In the genomic region with DNA sequence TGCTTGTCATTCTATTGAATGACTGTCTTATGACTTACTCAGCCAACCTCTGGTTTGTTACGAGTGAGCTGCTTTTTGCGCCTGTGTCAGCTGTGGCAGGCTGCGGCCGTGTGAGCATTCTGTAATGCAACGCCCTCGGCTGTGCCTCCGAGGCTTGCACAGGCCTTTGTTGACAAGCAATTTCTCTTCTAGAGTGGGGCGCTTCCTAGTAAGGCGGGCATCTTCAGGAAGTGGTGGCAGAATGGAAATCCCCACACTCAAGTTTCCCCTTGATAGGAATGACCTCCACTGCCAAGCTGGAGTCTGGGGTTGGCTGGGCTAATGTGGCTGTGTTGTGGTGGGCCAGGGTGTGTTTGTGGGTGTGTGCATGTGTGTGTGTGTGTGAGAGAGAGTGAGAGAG, we compare ENCODE assay signal across 9 cellular contexts. TPM values are rescaled to one million over a fixed set of nuclear protein-coding genes. Genes with fewer than 3 reads are reported as not detected.
DNase-seq lines count a peak whose midpoint lies in the region; ATAC-seq and TF ChIP-seq lines count a peak whose summit lies in the region.
"Had no signal": no experiment of that assay in that cellular context is flagged by ENCODE, and none has a peak within 500 bp of the region (broad histone marks: within the 10 kb centered on the region; RNA-seq: fewer than 3 reads in every experiment).

No MANE protein-coding gene starts in this region.

- TF ChIP-seq POLR2A in heart left ventricle (IDR thresholded peaks at IDR 0.05), result no peak

- H3K27ac Mint-ChIP-seq in activated CD4-positive, alpha-beta T cell treated with anti-CD3 and anti-CD28 coated beads for 36 hours, result peak overlapping the region; percentile 14

- H3K4me1 Mint-ChIP-seq in activated CD4-positive, alpha-beta T cell treated with anti-CD3 and anti-CD28 coated beads for 36 hours, result peaks cover 17% of the 10 kb centered on the region

- TF ChIP-seq CTCF in heart left ventricle (IDR thresholded peaks at IDR 0.05) (no peak), left ventricle myocardium inferior (IDR thresholded peaks at IDR 0.05; ENCODE audit: borderline replicate concordance) (no peak)

- H3K27me3 ChIP-seq in heart left ventricle (no peaks in the 10 kb centered on the region), left ventricle myocardium inferior (ENCODE audit: low read depth) (no peaks in the 10 kb centered on the region)

- peaks cover 0 to 9% (median 0%) of the 10 kb centered on the region in 12 donors for H3K9me3 ChIP-seq in heart left ventricle
- H3K9me3 ChIP-seq in left ventricle myocardium inferior (replicated peaks), result peaks cover 14% of the 10 kb centered on the region

- H3K4me3 ChIP-seq in heart left ventricle (no peak overlapping the region), left ventricle myocardium inferior (no peak overlapping the region)
- H3K4me3 ChIP-seq: PC-9 had no signal

- no peaks in the 10 kb centered on the region for H3K9me3 Mint-ChIP-seq in activated CD4-positive, alpha-beta T cell treated with anti-CD3 and anti-CD28 coated beads for 36 hours (ENCODE audit: low read depth)

- CTCF ChIA-PET in activated CD4-positive, alpha-beta T cell treated with anti-CD3 and anti-CD28 coated beads for 36 hours (lab: Charles Lee), result no interaction called here

- WGBS in heart left ventricle, 4 donors, result 69 to 76% (median 74%) methylated on average over 9 of the region's 9 CpGs

- no peaks in the 10 kb centered on the region for H3K36me3 Mint-ChIP-seq in activated CD4-positive, alpha-beta T cell treated with anti-CD3 and anti-CD28 coated beads for 36 hours (ENCODE audit: low read depth)

- intact Hi-C loops in activated CD4-positive, alpha-beta T cell treated with anti-CD3 and anti-CD28 coated beads for 36 hours (cut with DNase I, micrococcal nuclease), result loop anchor here in 1 of 2 experiments (2.0 kb wide), 1 partner anchor 39 kb away; the partner anchor contains the start of gene MRPS33
- intact Hi-C loops in heart left ventricle (cut with DNase I), result no loop called here
- intact Hi-C loops in left ventricle myocardium inferior (cut with micrococcal nuclease), result no loop called here

- H3K4me1 ChIP-seq in heart left ventricle, result no peaks in the 10 kb centered on the region
- no peaks in the 10 kb centered on the region for H3K4me1 ChIP-seq in left ventricle myocardium inferior

- no peaks in the 10 kb centered on the region for H3K36me3 ChIP-seq in heart left ventricle
- H3K36me3 ChIP-seq in left ventricle myocardium inferior, result no peaks in the 10 kb centered on the region

- no peak overlapping the region for H3K27ac ChIP-seq in heart left ventricle
- H3K27ac ChIP-seq in left ventricle myocardium inferior (replicated peaks), result no peak overlapping the region
- H3K27ac ChIP-seq: PC-9 had no signal

- DNase-seq in activated CD4-positive, alpha-beta T cell treated with anti-CD3 and anti-CD28 coated beads for 36 hours, result peak; percentile 71
- no peak for DNase-seq in activated CD4-positive, alpha-beta T cell treated with anti-CD3 and anti-CD28 coated beads for 1 hour
- DNase-seq in activated CD8-positive, alpha-beta memory T cell treated with anti-CD3 and anti-CD28 coated beads for 48 hours (ENCODE audit: low read depth in 2 of 3, low spot score in 2 of 3), result peak; percentile 4 to 30 (median 15)
- peak; percentile 56 for DNase-seq in kidney glomerular epithelial cell (lab: John Stamatoyannopoulos, UW)
- no peak for DNase-seq in COR-L47 (lab: John Stamatoyannopoulos, UW)
- DNase-seq in heart left ventricle, result no peak
- DNase-seq in left ventricle myocardium inferior, result no peak
- DNase-seq: PC-9 had no signal

- no peak overlapping the region for H3K4me3 Mint-ChIP-seq in activated CD4-positive, alpha-beta T cell treated with anti-CD3 and anti-CD28 coated beads for 36 hours

- POLR2A ChIA-PET in activated CD4-positive, alpha-beta T cell treated with anti-CD3 and anti-CD28 coated beads for 36 hours (lab: Charles Lee), result interaction anchor here (0.6 kb wide), 1 partner anchor 498 kb away, joined by 3 read pairs; the partner anchor contains the start of gene AGK

- ATAC-seq in activated CD4-positive, alpha-beta T cell treated with anti-CD3 and anti-CD28 coated beads for 36 hours, result peak; percentile 94
- no peak for ATAC-seq in GM18502 (IDR thresholded peaks at IDR 0.05; ENCODE audit: poor library complexity, unreplicated experiment)
- no peak for ATAC-seq in heart left ventricle

- peaks cover 4% of the 10 kb centered on the region for H3K27me3 Mint-ChIP-seq in activated CD4-positive, alpha-beta T cell treated with anti-CD3 and anti-CD28 coated beads for 36 hours

RNA-seq across cellular contexts. Expression of gene TMEM178B, which starts 20.2 kb away (rescaled TPM):
- under 1 TPM; 0.23 TPM for total RNA-seq in activated CD4-positive, alpha-beta T cell treated with anti-CD3 and anti-CD28 coated beads for 36 hours
- total RNA-seq in heart left ventricle, result 10 to 100 TPM; 15.2 to 58.5 (median 23.1) TPM
- 1 to 10 TPM; 1.2 to 5.7 TPM for polyA plus RNA-seq in heart left ventricle
- total RNA-seq in left ventricle myocardium inferior, result 35.9 TPM
- total RNA-seq: PC-9 had no signal

RNA-seq across cellular contexts. Expression of gene MRPS33, which starts 38.9 kb away (rescaled TPM):
- 100 to 1,000 TPM; 101 to 104 TPM for total RNA-seq in activated CD4-positive, alpha-beta T cell treated with anti-CD3 and anti-CD28 coated beads for 36 hours
- total RNA-seq in heart left ventricle (100 to 1,000 TPM in 6 of 9 donors, 10 to 100 TPM in 3; 43.7 to 137 (median 105) TPM), left ventricle myocardium inferior (123 TPM)
- polyA plus RNA-seq in heart left ventricle, result 100 to 1,000 TPM in 1 of 2 donors, 10 to 100 TPM in 1; 71.8 to 146 TPM

Comparison
In these comparisons a context has a peak if more than half of its experiments do, and no peak if none do; other contexts are left out.
1. DNase-seq: peak in activated CD4-positive, alpha-beta T cell treated with anti-CD3 and anti-CD28 coated beads for 36 hours (single experiment), activated CD8-positive, alpha-beta memory T cell treated with anti-CD3 and anti-CD28 coated beads for 48 hours (3 of 3) and kidney glomerular epithelial cell (single experiment); none in activated CD4-positive, alpha-beta T cell treated with anti-CD3 and anti-CD28 coated beads for 1 hour (single experiment), COR-L47 (single experiment), heart left ventricle (0 of 5) and left ventricle myocardium inferior (single experiment).
2. RNA of gene TMEM178B, which starts 20.2 kb away (total RNA-seq): 35.9 TPM in left ventricle myocardium inferior (single experiment) and 15.2 to 58.5 TPM in heart left ventricle; 0.23 TPM in activated CD4-positive, alpha-beta T cell treated with anti-CD3 and anti-CD28 coated beads for 36 hours; every median in the first group is over 10 times any median in the second.